In the genomic region with DNA sequence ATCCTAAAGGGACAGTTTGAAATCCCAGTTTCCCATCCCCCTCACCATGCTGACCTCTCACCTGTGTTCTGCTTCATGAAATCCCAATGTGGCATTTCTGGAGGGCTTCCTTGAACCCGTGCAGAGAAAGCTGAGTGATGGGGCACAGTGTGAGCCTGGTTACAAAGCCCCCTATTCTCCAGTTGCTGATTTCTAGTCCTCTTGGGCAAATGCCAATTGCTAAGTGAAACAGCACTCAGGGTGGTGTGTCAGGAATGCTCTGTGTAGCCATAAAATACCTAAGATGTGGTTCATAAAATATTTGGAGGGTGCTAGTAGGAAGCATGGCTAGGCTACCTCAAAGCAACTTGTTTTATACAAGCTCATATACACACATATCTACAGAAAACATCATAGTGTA, we compare ENCODE assay signal across 15 cellular contexts. TPM values are rescaled to one million over a fixed set of nuclear protein-coding genes. Genes with fewer than 3 reads are reported as not detected.
A peak's percentile ranks its signal among the peaks of the same experiment; 100 is the strongest.
DNase-seq lines count a peak whose midpoint lies in the region; ATAC-seq and TF ChIP-seq lines count a peak whose summit lies in the region.
"Had no signal": no experiment of that assay in that cellular context is flagged by ENCODE, and none has a peak within 500 bp of the region (broad histone marks: within the 10 kb centered on the region; RNA-seq: fewer than 3 reads in every experiment).

No MANE protein-coding gene starts in this region.

- H3K4me1 ChIP-seq in RWPE2 (ENCODE audit: insufficient read depth, poor library complexity, severe bottlenecking) (no peaks in the 10 kb centered on the region), esophagus muscularis mucosa (peaks cover 0 to 18% (median 11%) of the 10 kb centered on the region in 4 donors), vagina (no peaks in the 10 kb centered on the region)
- H3K4me1 ChIP-seq: colonic mucosa had no signal

- no peak overlapping the region for H3K4me3 ChIP-seq in RWPE2 (ENCODE audit: severe bottlenecking)
- H3K4me3 ChIP-seq in esophagus muscularis mucosa: no peak overlapping the region
- H3K4me3 ChIP-seq in vagina: no peak overlapping the region
- H3K4me3 ChIP-seq: colonic mucosa, stomach had no signal

- H3K27ac ChIP-seq in RWPE2 (ENCODE audit: poor library complexity, severe bottlenecking): no peak overlapping the region
- H3K27ac ChIP-seq in esophagus muscularis mucosa (replicated peaks in 1 of 4): no peak overlapping the region
- no peak overlapping the region for H3K27ac ChIP-seq in vagina
- H3K27ac ChIP-seq: colonic mucosa, stomach had no signal

- intact Hi-C loops in esophagus muscularis mucosa (cut with DNase I): no loop called here
- intact Hi-C loops in vagina (cut with DNase I): no loop called here

- H3K27me3 ChIP-seq in RWPE2 (ENCODE audit: insufficient read depth, poor library complexity, severe bottlenecking) (no peaks in the 10 kb centered on the region), esophagus muscularis mucosa (no peaks in the 10 kb centered on the region), vagina (no peaks in the 10 kb centered on the region)
- H3K27me3 ChIP-seq: colonic mucosa, stomach had no signal

- WGBS in esophagus muscularis mucosa: 40% methylated on average over 1 of the region's 1 CpG

- no peaks in the 10 kb centered on the region for H3K9me3 ChIP-seq in RWPE2 (ENCODE audit: severe bottlenecking)
- H3K9me3 ChIP-seq in esophagus muscularis mucosa: no peaks in the 10 kb centered on the region
- H3K9me3 ChIP-seq in vagina: no peaks in the 10 kb centered on the region
- H3K9me3 ChIP-seq: colonic mucosa, stomach had no signal

- TF ChIP-seq CTCF in RWPE2 (IDR thresholded peaks at IDR 0.05; ENCODE audit: poor library complexity, severe bottlenecking) (no peak), esophagus muscularis mucosa (IDR thresholded peaks at IDR 0.05) (no peak), vagina (IDR thresholded peaks at IDR 0.05) (no peak)

- no peak for TF ChIP-seq EP300 in esophagus muscularis mucosa (IDR thresholded peaks at IDR 0.05)

- H3K36me3 ChIP-seq in RWPE2 (ENCODE audit: low read depth): no peaks in the 10 kb centered on the region
- H3K36me3 ChIP-seq in esophagus muscularis mucosa: no peaks in the 10 kb centered on the region
- H3K36me3 ChIP-seq in vagina: no peaks in the 10 kb centered on the region
- H3K36me3 ChIP-seq: colonic mucosa, stomach had no signal

- TF ChIP-seq POLR2A in esophagus muscularis mucosa (IDR thresholded peaks at IDR 0.05; ENCODE audit: low read depth) (no peak), vagina (IDR thresholded peaks at IDR 0.05) (no peak)

- peak; percentile 55; the same call in 2 of the 3 replicates for ATAC-seq in RWPE2 (ENCODE audit: low read depth)
- ATAC-seq in GM18868 (IDR thresholded peaks at IDR 0.05; ENCODE audit: unreplicated experiment): no peak
- ATAC-seq: activated naive CD8-positive, alpha-beta T cell treated with anti-CD3 and anti-CD28 coated beads, Interleukin-2, amount 50 U/mL, for 24 hours had no signal

- DNase-seq in A172 (ENCODE audit: low spot score) (peak; percentile 53), H4 (ENCODE audit: low spot score) (peak; percentile 51), RWPE2 (ENCODE audit: low spot score) (no peak), glomerular visceral epithelial cell (ENCODE audit: extremely low spot score) (peak; percentile 72), OCI-M2 (lab: John Stamatoyannopoulos, UW; ENCODE audit: unreplicated experiment) (no peak), esophagus muscularis mucosa (ENCODE audit: extremely low spot score) (no peak), vagina (ENCODE audit: extremely low spot score in 2 of 2) (no peak)
- DNase-seq: activated naive CD8-positive, alpha-beta T cell treated with anti-CD3 and anti-CD28 coated beads, Interleukin-2, amount 50 U/mL, for 24 hours; colonic mucosa; erythroblast; NCI-H345; nucleus accumbens; small intestine; stomach had no signal

RNA-seq across cellular contexts. Expression of gene SUSD4, which starts 32.0 kb away (rescaled TPM):
- total RNA-seq in A172 (2014; rRNA removed; shearing (Covaris generic)): 0.05 TPM in 1 of 2 replicates, not detected in the other
- total RNA-seq in H4 (2014; rRNA removed; shearing (Covaris generic)): 0.14 and 0.99 TPM in 2 replicates
- total RNA-seq in esophagus muscularis mucosa (1 to 10 TPM; 1.1 to 3.3 (median 1.8) TPM), vagina (26.3 TPM)

Comparison
In these comparisons a context has a peak if more than half of its experiments do, and no peak if none do; other contexts are left out.
1. DNase-seq: peak in A172 (single experiment), H4 (single experiment) and glomerular visceral epithelial cell (single experiment); none in RWPE2 (single experiment), OCI-M2 (single experiment), esophagus muscularis mucosa (single experiment) and vagina (0 of 2).